Comparison of ENCODE assay signal across 20 cellular contexts in genomic region chr7:9231683-9232082, GRCh38.
DNase-seq lines count a peak whose midpoint lies in the region; ATAC-seq, FAIRE-seq and TF ChIP-seq lines count a peak whose summit lies in the region.
"Had no signal": no experiment of that assay in that cellular context is flagged by ENCODE, and none has a peak within 500 bp of the region (broad histone marks: within the 10 kb centered on the region; RNA-seq: fewer than 3 reads in every experiment).

No MANE protein-coding gene starts in this region.

- no CpG with 5 or more reads among the region's 6 CpGs for WGBS in iPS DF 6.9 (ENCODE audit: insufficient coverage, insufficient read length)

- H3K36me3 ChIP-seq in iPS DF 6.9 (ENCODE audit: control insufficient read depth, insufficient read depth, low read length) (no peaks in the 10 kb centered on the region), BE2C (no peaks in the 10 kb centered on the region)

- FAIRE-seq in D721Med (lab: Jason Lieb, UNC) = peak; percentile 97
- FAIRE-seq: keratinocyte, RCC 7860 had no signal

- H3K4me1 ChIP-seq in iPS DF 6.9 (ENCODE audit: control insufficient read depth, insufficient read depth, low read length) (no peaks in the 10 kb centered on the region), BE2C (peaks cover 4% of the 10 kb centered on the region; the same call in 1 of the 2 replicates)
- H3K4me1 ChIP-seq: Caco-2 had no signal

- no peaks in the 10 kb centered on the region for H3K27me3 ChIP-seq in iPS DF 6.9 (ENCODE audit: control insufficient read depth, insufficient read depth, low read length)
- H3K27me3 ChIP-seq in BE2C = no peaks in the 10 kb centered on the region

- no peak overlapping the region for H3K27ac ChIP-seq in iPS DF 6.9 (ENCODE audit: low read length)
- H3K27ac ChIP-seq: KMS-11 had no signal

- H3K4me3 ChIP-seq in iPS DF 6.9 (ENCODE audit: low read length) (no peak overlapping the region), BE2C (ENCODE audit: low read depth, low read length) (no peak overlapping the region)

- TF ChIP-seq CTCF in D721Med (IDR thresholded peaks at IDR 0.05; ENCODE audit: insufficient read depth, missing control alignments) = no peak
- TF ChIP-seq CTCF in BE2C (IDR thresholded peaks at IDR 0.05; ENCODE audit: low read depth, low read length) = no peak

- ATAC-seq in HG03457 (IDR thresholded peaks at IDR 0.05; ENCODE audit: unreplicated experiment) (no peak), GM21390 (IDR thresholded peaks at IDR 0.05; ENCODE audit: unreplicated experiment) (no peak)
- ATAC-seq: activated naive CD8-positive, alpha-beta T cell treated with anti-CD3 and anti-CD28 coated beads, Interleukin-2, amount 50 U/mL, for 24 hours; stimulated activated naive CD8-positive, alpha-beta T cell treated with anti-CD3 and anti-CD28 coated beads, Interleukin-15, amount 100 ng/mL, for 72 hours had no signal

- H3K9me3 ChIP-seq in iPS DF 6.9 (ENCODE audit: control insufficient read depth, insufficient read depth, low read length) (no peaks in the 10 kb centered on the region), BE2C (no peaks in the 10 kb centered on the region)
- H3K9me3 ChIP-seq: Caco-2 had no signal

- peak; percentile 13 for DNase-seq in D721Med (ENCODE audit: insufficient read length, low spot score)
- peak; percentile 38 for DNase-seq in NCI-H1694 (lab: John Stamatoyannopoulos, UW)
- peak; percentile 97 for DNase-seq in NCI-H82 treated with DMSO at 0.1 percent for 48 hours (lab: John Stamatoyannopoulos, UW; ENCODE audit: unreplicated experiment)
- peak; percentile 9 for DNase-seq in iPS DF 6.9 (ENCODE audit: low read depth, low spot score)
- no peak for DNase-seq in AML-193 (lab: John Stamatoyannopoulos, UW)
- DNase-seq in BE2C = no peak
- DNase-seq: activated CD4-positive, CD25-positive, alpha-beta regulatory T cell treated with anti-CD3 and anti-CD28 coated beads, Interleukin-2, amount 50 U/mL, for 72 hours; activated naive CD8-positive, alpha-beta T cell treated with anti-CD3 and anti-CD28 coated beads, Interleukin-2, amount 50 U/mL, for 24 hours; activated T-cell treated with anti-CD3 and anti-CD28 coated beads, Interleukin-2, amount 50 U/mL, for 1 hour; Caco-2; midbrain; NCI-H2107; occipital lobe; stimulated activated naive CD8-positive, alpha-beta T cell treated with anti-CD3 and anti-CD28 coated beads, Interleukin-15, amount 100 ng/mL, for 72 hours; T-helper 1 cell had no signal

Comparison
In these comparisons a context has a peak if more than half of its experiments do, and no peak if none do; other contexts are left out.
1. DNase-seq: peak in D721Med (single experiment), NCI-H1694 (single experiment), NCI-H82 treated with DMSO at 0.1 percent for 48 hours (single experiment) and iPS DF 6.9 (single experiment); none in AML-193 (0 of 2) and BE2C (single experiment).